9 cellular contexts compared by ENCODE assay signal in the genomic region with DNA sequence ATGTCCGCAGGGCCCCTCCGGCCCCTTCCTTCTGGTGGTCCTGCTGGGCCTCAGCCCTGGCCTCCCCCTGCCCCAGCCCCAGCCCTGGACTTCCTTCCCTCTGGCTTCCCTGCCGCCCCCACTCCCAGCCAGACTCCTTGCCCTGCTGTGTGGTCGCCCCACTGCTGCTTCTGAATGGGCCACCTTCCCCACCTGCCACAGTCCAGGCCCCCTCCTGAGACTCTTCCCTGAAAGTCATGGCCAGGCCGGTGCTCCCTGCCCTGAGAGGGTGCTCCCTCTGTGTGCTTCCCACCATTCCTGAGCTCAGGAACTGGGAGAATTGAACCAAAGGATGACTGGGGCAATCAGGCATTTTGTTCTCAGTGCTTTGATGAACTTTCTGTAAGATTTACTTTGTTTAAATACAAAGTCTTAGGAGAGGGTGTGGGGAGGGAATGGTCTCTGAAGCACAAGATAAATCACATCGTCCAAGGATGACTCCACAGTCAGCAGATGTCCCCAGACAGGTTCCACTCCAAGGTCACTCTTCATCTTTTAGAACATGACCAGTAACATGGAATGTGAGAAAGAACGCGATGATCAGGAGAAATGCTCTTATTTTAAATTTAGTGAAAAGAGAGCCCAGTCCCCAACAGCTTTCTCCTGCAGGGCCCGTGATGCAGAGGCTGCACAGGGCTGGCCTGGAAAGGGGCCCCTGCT. TPM values are rescaled to one million over a fixed set of nuclear protein-coding genes. Genes with fewer than 3 reads are reported as not detected.
A peak's percentile ranks its signal among the peaks of the same experiment; 100 is the strongest.
DNase-seq lines count a peak whose midpoint lies in the region; ATAC-seq and TF ChIP-seq lines count a peak whose summit lies in the region.
"Had no signal": no experiment of that assay in that cellular context is flagged by ENCODE, and none has a peak within 500 bp of the region (broad histone marks: within the 10 kb centered on the region; RNA-seq: fewer than 3 reads in every experiment).

No MANE protein-coding gene starts in this region.

- peak overlapping the region; percentile 98 for H3K4me3 Mint-ChIP-seq in T-helper 17 cell

- no peak for TF ChIP-seq CTCF in fibroblast of the aortic adventitia (IDR thresholded peaks at IDR 0.05; ENCODE audit: insufficient read depth, low read length)
- TF ChIP-seq CTCF in sigmoid colon (IDR thresholded peaks at IDR 0.05): no peak

- DNase-seq in T-helper 17 cell (no peak), fibroblast of the aortic adventitia (ENCODE audit: low read depth) (no peak), sigmoid colon (no peak), NCI-H446 treated with DMSO at 0.1 percent for 48 hours (lab: John Stamatoyannopoulos, UW) (no peak), DMS 273 (lab: John Stamatoyannopoulos, UW; ENCODE audit: unreplicated experiment) (no peak), NCI-H187 (lab: John Stamatoyannopoulos, UW) (no peak)
- DNase-seq: NCI-H1105 had no signal

- no peaks in the 10 kb centered on the region for H3K27me3 ChIP-seq in sigmoid colon

- no peak for ATAC-seq in T-helper 17 cell
- ATAC-seq in HG02840 (IDR thresholded peaks at IDR 0.05; ENCODE audit: low FRiP score, unreplicated experiment): no peak

- TF ChIP-seq EP300 in sigmoid colon (IDR thresholded peaks at IDR 0.05): no peak

- intact Hi-C loops in sigmoid colon (cut with DNase I): no loop called here

- no peaks in the 10 kb centered on the region for H3K9me3 ChIP-seq in ES-I3 (ENCODE audit: control insufficient read depth, insufficient read depth, low read length)
- H3K9me3 ChIP-seq in T-helper 17 cell (ENCODE audit: control insufficient read depth, low read length, poor library complexity, severe bottlenecking): no peaks in the 10 kb centered on the region
- no peaks in the 10 kb centered on the region for H3K9me3 ChIP-seq in sigmoid colon

- H3K4me1 ChIP-seq in ES-I3 (ENCODE audit: insufficient read depth, low read length) (peaks cover 7% of the 10 kb centered on the region), sigmoid colon (peaks cover 0 to 20% (median 16%) of the 10 kb centered on the region in 4 donors)

- H3K4me1 Mint-ChIP-seq in T-helper 17 cell: peaks cover 38% of the 10 kb centered on the region

- H3K36me3 Mint-ChIP-seq in T-helper 17 cell (ENCODE audit: low read depth): peaks cover 4% of the 10 kb centered on the region

- H3K36me3 ChIP-seq in ES-I3 (ENCODE audit: insufficient read depth, low read length) (no peaks in the 10 kb centered on the region), sigmoid colon (peaks cover 0 to 4% (median 0%) of the 10 kb centered on the region in 4 donors)

- H3K4me3 ChIP-seq in fibroblast of the aortic adventitia (ENCODE audit: low read depth, low read length) (peak overlapping the region; percentile 50), sigmoid colon (peak overlapping the region; percentile 24 to 43 (median 38))

- peak overlapping the region; percentile 42; the same call in 1 of the 2 replicates for H3K9ac ChIP-seq in ES-I3 (ENCODE audit: low read depth, low read length)

- peak overlapping the region; percentile 96 for H3K27ac Mint-ChIP-seq in T-helper 17 cell

- WGBS in sigmoid colon, 2 donors: 31 to 34% methylated on average over 9 of the region's 9 CpGs

- peak overlapping the region; percentile 65 to 82 (median 79) for H3K27ac ChIP-seq in sigmoid colon

- H3K27me3 Mint-ChIP-seq in T-helper 17 cell: no peaks in the 10 kb centered on the region

- no peak for TF ChIP-seq POLR2A in sigmoid colon (IDR thresholded peaks at IDR 0.05)

RNA-seq across cellular contexts. Expression of a gene that starts 0.8 kb away (rescaled TPM):
- total RNA-seq in T-helper 17 cell (10 to 100 TPM; 12.2 to 17.6 TPM), fibroblast of the aortic adventitia (ENCODE audit: low replicate concordance) (0.49 and 0.90 TPM in 2 replicates), sigmoid colon (1 to 10 TPM in 2 of 4 donors, under 1 TPM in 2; 0.66 to 2.1 (median 1.1) TPM)
- 10 to 100 TPM in 1 of 3 donors, 1 to 10 TPM in 1, not detected in 1; 2.1 to 10.3 TPM for polyA plus RNA-seq in sigmoid colon

RNA-seq across cellular contexts. Expression of a gene that starts 7.6 kb away (rescaled TPM):
- total RNA-seq in T-helper 17 cell (10 to 100 TPM; 35.9 to 39.8 TPM), fibroblast of the aortic adventitia (ENCODE audit: low replicate concordance) (5.2 and 18.9 TPM in 2 replicates), sigmoid colon (10 to 100 TPM; 11.0 to 20.5 (median 15.3) TPM)
- 10 to 100 TPM in 2 of 3 donors, 1 to 10 TPM in 1; 5.3 to 33.6 (median 12.0) TPM for polyA plus RNA-seq in sigmoid colon

RNA-seq across cellular contexts. Expression of a gene that starts 19.0 kb away (rescaled TPM):
- total RNA-seq in T-helper 17 cell (10 to 100 TPM; 11.7 to 13.5 TPM), fibroblast of the aortic adventitia (ENCODE audit: low replicate concordance) (1.3 and 4.3 TPM in 2 replicates), sigmoid colon (10 to 100 TPM in 1 of 4 donors, 1 to 10 TPM in 3; 3.0 to 10.2 (median 4.9) TPM)
- 1 to 10 TPM; 1.2 to 8.1 (median 4.6) TPM for polyA plus RNA-seq in sigmoid colon

RNA-seq across cellular contexts. Expression of a gene that starts 39.6 kb away (rescaled TPM):
- total RNA-seq in T-helper 17 cell (1 to 10 TPM; 1.2 to 1.5 TPM), fibroblast of the aortic adventitia (ENCODE audit: low replicate concordance) (0.90 and 6.8 TPM in 2 replicates), sigmoid colon (1 to 10 TPM in 1 of 4 donors, under 1 TPM in 1, not detected in 2; 0.71 to 3.1 TPM)
- 10 to 100 TPM; 13.5 to 81.6 (median 17.4) TPM for polyA plus RNA-seq in sigmoid colon

RNA-seq across cellular contexts. Expression of a gene that starts 55.4 kb away (rescaled TPM):
- total RNA-seq in T-helper 17 cell (10 to 100 TPM; 21.5 to 24.6 TPM), fibroblast of the aortic adventitia (ENCODE audit: low replicate concordance) (4.3 and 7.4 TPM in 2 replicates), sigmoid colon (10 to 100 TPM; 11.0 to 17.9 (median 11.8) TPM)
- polyA plus RNA-seq in sigmoid colon: 10 to 100 TPM in 1 of 3 donors, 1 to 10 TPM in 2; 3.0 to 21.4 (median 4.6) TPM
